ENCODE assay signal across 9 cellular contexts in genomic region chr19:1262687-1263123, GRCh38. TPM values are rescaled to one million over a fixed set of nuclear protein-coding genes. Genes with fewer than 3 reads are reported as not detected.
DNase-seq lines count a peak whose midpoint lies in the region; ATAC-seq and TF ChIP-seq lines count a peak whose summit lies in the region.
"Had no signal": no experiment of that assay in that cellular context is flagged by ENCODE, and none has a peak within 500 bp of the region (broad histone marks: within the 10 kb centered on the region; RNA-seq: fewer than 3 reads in every experiment).

No MANE protein-coding gene starts in this region.

- 39 to 56% methylated on average over 19 to 20 of the region's 20 CpGs for WGBS in lower leg skin, 2 donors

- H3K9me3 ChIP-seq in T-helper 17 cell (ENCODE audit: control insufficient read depth, low read length, poor library complexity, severe bottlenecking) (no peaks in the 10 kb centered on the region), left ventricle myocardium inferior (replicated peaks) (no peaks in the 10 kb centered on the region), gastrocnemius medialis (no peaks in the 10 kb centered on the region)

- H3K27ac Mint-ChIP-seq in T-helper 17 cell, result peak overlapping the region; percentile 96

- intact Hi-C loops in left ventricle myocardium inferior (cut with micrococcal nuclease) (no loop called here), gastrocnemius medialis (cut with DNase I; ENCODE audit: low total_unique reads) (no loop called here), lower leg skin (cut with DNase I; ENCODE audit: low total_unique reads) (no loop called here)

- H3K27me3 Mint-ChIP-seq in T-helper 17 cell, result no peaks in the 10 kb centered on the region

- H3K36me3 ChIP-seq in left ventricle myocardium inferior (peaks cover 6% of the 10 kb centered on the region), gastrocnemius medialis (peaks cover 0 to 2% of the 10 kb centered on the region in 2 donors)

- TF ChIP-seq POLR2A in gastrocnemius medialis (IDR thresholded peaks at IDR 0.05) (no peak), GM18505 (IDR thresholded peaks at IDR 0.05; ENCODE audit: borderline replicate concordance, extremely low read depth, insufficient read depth, insufficient read length) (no peak), lower leg skin (IDR thresholded peaks at IDR 0.05) (no peak)

- in situ Hi-C loops in gastrocnemius medialis (cut with MboI; ENCODE audit: low sequenced_read_pairs in 4 of 4), result no loop called here

- no peak for ATAC-seq in T-helper 17 cell
- no peak for ATAC-seq in gastrocnemius medialis
- no peak for ATAC-seq in GM18505 (IDR thresholded peaks at IDR 0.05; ENCODE audit: unreplicated experiment)
- ATAC-seq in GM18907 (IDR thresholded peaks at IDR 0.05; ENCODE audit: unreplicated experiment), result no peak

- peaks cover 47% of the 10 kb centered on the region for H3K4me1 Mint-ChIP-seq in T-helper 17 cell

- H3K4me3 ChIP-seq in GM08714 (ENCODE audit: low read length) (peak overlapping the region; percentile 73; the same call in 1 of the 2 replicates), left ventricle myocardium inferior (peak overlapping the region; percentile 75), gastrocnemius medialis (no peak overlapping the region), lower leg skin (ENCODE audit: low read depth, poor library complexity, severe bottlenecking) (no peak overlapping the region)

- H3K36me3 Mint-ChIP-seq in T-helper 17 cell (ENCODE audit: low read depth), result no peaks in the 10 kb centered on the region

- peak overlapping the region; percentile 67 for H3K4me3 Mint-ChIP-seq in T-helper 17 cell

- H3K27ac ChIP-seq in left ventricle myocardium inferior (replicated peaks) (peak overlapping the region; percentile 100), gastrocnemius medialis (peak overlapping the region; percentile 83 to 99 (median 93))

- H3K4me1 ChIP-seq in left ventricle myocardium inferior, result peaks cover 85% of the 10 kb centered on the region
- H3K4me1 ChIP-seq in gastrocnemius medialis, result peaks cover 53 to 55% of the 10 kb centered on the region in 2 donors

- H3K27me3 ChIP-seq in left ventricle myocardium inferior (ENCODE audit: low read depth), result no peaks in the 10 kb centered on the region
- H3K27me3 ChIP-seq in gastrocnemius medialis, result no peaks in the 10 kb centered on the region

- DNase-seq in T-helper 17 cell, result no peak
- no peak for DNase-seq in left ventricle myocardium inferior
- no peak for DNase-seq in gastrocnemius medialis
- no peak for DNase-seq in NCI-H1092 (lab: John Stamatoyannopoulos, UW)
- no peak for DNase-seq in lower leg skin (ENCODE audit: low spot score in 2 of 2)
- DNase-seq: NCI-H526 treated with DMSO at 0.1 percent for 48 hours had no signal

- TF ChIP-seq CTCF in left ventricle myocardium inferior (IDR thresholded peaks at IDR 0.05; ENCODE audit: borderline replicate concordance), result no peak
- no peak for TF ChIP-seq CTCF in gastrocnemius medialis (IDR thresholded peaks at IDR 0.05 in 4 of 5, conservative IDR thresholded peaks at IDR 0.05 in 1 of 5)
- no peak for TF ChIP-seq CTCF in lower leg skin (IDR thresholded peaks at IDR 0.05)

RNA-seq across cellular contexts. Expression of gene CIRBP, which starts 6.4 kb away (rescaled TPM):
- total RNA-seq in T-helper 17 cell, result 100 to 1,000 TPM; 460 to 474 TPM
- 229 TPM for total RNA-seq in left ventricle myocardium inferior
- total RNA-seq in gastrocnemius medialis, result 100 to 1,000 TPM; 274 to 578 (median 418) TPM
- total RNA-seq in lower leg skin, result 100 to 1,000 TPM; 496 to 546 (median 545) TPM

RNA-seq across cellular contexts. Expression of gene FAM174C, which starts 12.6 kb away (rescaled TPM):
- total RNA-seq in T-helper 17 cell (10 to 100 TPM; 40.6 to 43.6 TPM), left ventricle myocardium inferior (12.4 TPM), gastrocnemius medialis (10 to 100 TPM; 18.7 to 36.7 (median 28.7) TPM), lower leg skin (10 to 100 TPM; 66.3 to 74.1 (median 68.8) TPM)

RNA-seq across cellular contexts. Expression of gene MIDN, which starts 14.3 kb away (rescaled TPM):
- total RNA-seq in T-helper 17 cell (100 to 1,000 TPM in 1 of 2 donors, 10 to 100 TPM in 1; 87.1 to 113 TPM), left ventricle myocardium inferior (60.5 TPM), gastrocnemius medialis (100 to 1,000 TPM in 2 of 4 donors, 10 to 100 TPM in 2; 34.9 to 117 (median 86.3) TPM), lower leg skin (100 to 1,000 TPM in 1 of 4 donors, 10 to 100 TPM in 3; 59.7 to 119 (median 78.7) TPM)

RNA-seq across cellular contexts. Expression of gene ATP5F1D, which starts 21.2 kb away (rescaled TPM):
- total RNA-seq in T-helper 17 cell (100 to 1,000 TPM; 104 to 115 TPM), left ventricle myocardium inferior (501 TPM), gastrocnemius medialis (100 to 1,000 TPM; 189 to 442 (median 273) TPM), lower leg skin (100 to 1,000 TPM; 121 to 198 (median 146) TPM)

RNA-seq across cellular contexts. Expression of gene EFNA2, which starts 23.0 kb away (rescaled TPM):
- total RNA-seq in T-helper 17 cell, result not detected
- not detected for total RNA-seq in left ventricle myocardium inferior
- total RNA-seq in gastrocnemius medialis, result not detected
- total RNA-seq in lower leg skin, result not detected

Comparison
In these comparisons a context has a peak if more than half of its experiments do, and no peak if none do; other contexts are left out.
1. H3K4me3 ChIP-seq: peak in GM08714 (single experiment) and left ventricle myocardium inferior (single experiment); none in gastrocnemius medialis (0 of 4) and lower leg skin (single experiment).